Comparison of ENCODE assay signal across 17 cellular contexts in genomic region chr4:40245794-40246546, GRCh38. TPM values are rescaled to one million over a fixed set of nuclear protein-coding genes. Genes with fewer than 3 reads are reported as not detected.
DNase-seq lines count a peak whose midpoint lies in the region; ATAC-seq and TF ChIP-seq lines count a peak whose summit lies in the region.
"Had no signal": no experiment of that assay in that cellular context is flagged by ENCODE, and none has a peak within 500 bp of the region (broad histone marks: within the 10 kb centered on the region; RNA-seq: fewer than 3 reads in every experiment).

No MANE protein-coding gene starts in this region.

- peaks cover 57% of the 10 kb centered on the region for H3K36me3 ChIP-seq in SK-N-MC (ENCODE audit: insufficient read depth, low read length)
- H3K36me3 ChIP-seq: prostate gland, vagina had no signal

- no peak for ATAC-seq in stimulated activated effector memory CD8-positive, alpha-beta T cell treated with anti-CD3 and anti-CD28 coated beads, Interleukin-12 subunit alpha, Interleukin-12 subunit beta, amount 100 ng/mL, for 72 hours
- ATAC-seq in HG02970 (IDR thresholded peaks at IDR 0.05; ENCODE audit: low FRiP score, unreplicated experiment) (no peak), HG02571 (IDR thresholded peaks at IDR 0.05; ENCODE audit: unreplicated experiment) (no peak)

- H3K9me3 Mint-ChIP-seq in activated T-cell treated with anti-CD3 and anti-CD28 coated beads, Interleukin-2, amount 50 U/mL, for 24 hours, result no peaks in the 10 kb centered on the region
- H3K9me3 Mint-ChIP-seq in chondrocyte (ENCODE audit: low read depth), result peaks cover 6% of the 10 kb centered on the region
- H3K9me3 Mint-ChIP-seq in stimulated activated effector memory CD8-positive, alpha-beta T cell treated with anti-CD3 and anti-CD28 coated beads, Interleukin-12 subunit alpha, Interleukin-12 subunit beta, amount 100 ng/mL, for 72 hours, result no peaks in the 10 kb centered on the region

- peak overlapping the region; percentile 65 for H3K4me3 Mint-ChIP-seq in activated T-cell treated with anti-CD3 and anti-CD28 coated beads, Interleukin-2, amount 50 U/mL, for 24 hours
- no peak overlapping the region for H3K4me3 Mint-ChIP-seq in chondrocyte (ENCODE audit: unreplicated experiment)
- peak overlapping the region; percentile 73 for H3K4me3 Mint-ChIP-seq in stimulated activated effector memory CD8-positive, alpha-beta T cell treated with anti-CD3 and anti-CD28 coated beads, Interleukin-12 subunit alpha, Interleukin-12 subunit beta, amount 100 ng/mL, for 72 hours

- no peaks in the 10 kb centered on the region for H3K9me3 ChIP-seq in SK-N-MC (ENCODE audit: low read depth, low read length)
- H3K9me3 ChIP-seq: prostate gland, vagina had no signal

- peak overlapping the region; percentile 93 for H3K27ac Mint-ChIP-seq in activated T-cell treated with anti-CD3 and anti-CD28 coated beads, Interleukin-2, amount 50 U/mL, for 24 hours
- peak overlapping the region; percentile 49 for H3K27ac Mint-ChIP-seq in chondrocyte (ENCODE audit: unreplicated experiment)
- H3K27ac Mint-ChIP-seq in stimulated activated effector memory CD8-positive, alpha-beta T cell treated with anti-CD3 and anti-CD28 coated beads, Interleukin-12 subunit alpha, Interleukin-12 subunit beta, amount 100 ng/mL, for 72 hours, result peak overlapping the region; percentile 91

- H3K9ac ChIP-seq in SK-N-MC (ENCODE audit: insufficient read length), result no peak overlapping the region
- H3K9ac ChIP-seq: GM23248 had no signal

- no peak for DNase-seq in activated T-cell treated with anti-CD3 and anti-CD28 coated beads, Interleukin-2, amount 50 U/mL, for 24 hours
- DNase-seq in activated T-cell treated with anti-CD3 and anti-CD28 coated beads for 4 hours (no peak), SK-N-MC (ENCODE audit: low read depth, low spot score) (no peak), chondrocyte (ENCODE audit: low spot score) (no peak), NCI-H2081 (lab: John Stamatoyannopoulos, UW) (no peak)
- DNase-seq in stimulated activated effector memory CD8-positive, alpha-beta T cell treated with anti-CD3 and anti-CD28 coated beads, Interleukin-12 subunit alpha, Interleukin-12 subunit beta, amount 100 ng/mL, for 72 hours (ENCODE audit: low spot score in 2 of 2), result no peak
- DNase-seq: AML-193; EL; GM23248; Karpas-422; NCI-H1436 treated with DMSO at 0.1 percent for 48 hours; NCI-H69; stimulated activated CD8-positive, alpha-beta memory T cell treated with anti-CD3 and anti-CD28 coated beads, Interleukin-4, amount 100 ng/mL, for 48 hours had no signal

- H3K36me3 Mint-ChIP-seq in activated T-cell treated with anti-CD3 and anti-CD28 coated beads, Interleukin-2, amount 50 U/mL, for 24 hours (ENCODE audit: low read depth), result peaks cover 85% of the 10 kb centered on the region
- no peaks in the 10 kb centered on the region for H3K36me3 Mint-ChIP-seq in chondrocyte (ENCODE audit: low read depth)
- peaks cover 84% of the 10 kb centered on the region for H3K36me3 Mint-ChIP-seq in stimulated activated effector memory CD8-positive, alpha-beta T cell treated with anti-CD3 and anti-CD28 coated beads, Interleukin-12 subunit alpha, Interleukin-12 subunit beta, amount 100 ng/mL, for 72 hours

- peak overlapping the region; percentile 63; the same call in 1 of the 2 replicates for H3K27ac ChIP-seq in SK-N-MC
- H3K27ac ChIP-seq: GM23248, prostate gland, vagina had no signal

- no peaks in the 10 kb centered on the region for H3K27me3 Mint-ChIP-seq in activated T-cell treated with anti-CD3 and anti-CD28 coated beads, Interleukin-2, amount 50 U/mL, for 24 hours
- no peaks in the 10 kb centered on the region for H3K27me3 Mint-ChIP-seq in chondrocyte (ENCODE audit: low read depth)

- no peak overlapping the region for H3K4me3 ChIP-seq in SK-N-MC
- H3K4me3 ChIP-seq: GM23248, prostate gland, vagina had no signal

- no peak for TF ChIP-seq CTCF in chondrocyte (IDR thresholded peaks at IDR 0.05)

- peaks cover 90% of the 10 kb centered on the region for H3K4me1 Mint-ChIP-seq in activated T-cell treated with anti-CD3 and anti-CD28 coated beads, Interleukin-2, amount 50 U/mL, for 24 hours (ENCODE audit: low read depth)
- H3K4me1 Mint-ChIP-seq in chondrocyte (ENCODE audit: low read depth), result no peaks in the 10 kb centered on the region
- H3K4me1 Mint-ChIP-seq in stimulated activated effector memory CD8-positive, alpha-beta T cell treated with anti-CD3 and anti-CD28 coated beads, Interleukin-12 subunit alpha, Interleukin-12 subunit beta, amount 100 ng/mL, for 72 hours, result peaks cover 80% of the 10 kb centered on the region

RNA-seq across cellular contexts. Expression of gene RHOH, which starts 49.1 kb away (rescaled TPM):
- total RNA-seq in chondrocyte, result not detected in 3 replicates
- total RNA-seq: GM23248 had no signal
